1 cellular context compared by ENCODE assay signal in genomic region chr2:9167718-9168657, GRCh38.
TF ChIP-seq lines count a peak whose summit lies in the region.

No MANE protein-coding gene starts in this region.

TF ChIP-seq in HepG2, 621 proteins besides CTCF, POLR2A, EP300 and RAD21 (continued from another document and continues in another):
- TF ChIP-seq, protein P1, sequence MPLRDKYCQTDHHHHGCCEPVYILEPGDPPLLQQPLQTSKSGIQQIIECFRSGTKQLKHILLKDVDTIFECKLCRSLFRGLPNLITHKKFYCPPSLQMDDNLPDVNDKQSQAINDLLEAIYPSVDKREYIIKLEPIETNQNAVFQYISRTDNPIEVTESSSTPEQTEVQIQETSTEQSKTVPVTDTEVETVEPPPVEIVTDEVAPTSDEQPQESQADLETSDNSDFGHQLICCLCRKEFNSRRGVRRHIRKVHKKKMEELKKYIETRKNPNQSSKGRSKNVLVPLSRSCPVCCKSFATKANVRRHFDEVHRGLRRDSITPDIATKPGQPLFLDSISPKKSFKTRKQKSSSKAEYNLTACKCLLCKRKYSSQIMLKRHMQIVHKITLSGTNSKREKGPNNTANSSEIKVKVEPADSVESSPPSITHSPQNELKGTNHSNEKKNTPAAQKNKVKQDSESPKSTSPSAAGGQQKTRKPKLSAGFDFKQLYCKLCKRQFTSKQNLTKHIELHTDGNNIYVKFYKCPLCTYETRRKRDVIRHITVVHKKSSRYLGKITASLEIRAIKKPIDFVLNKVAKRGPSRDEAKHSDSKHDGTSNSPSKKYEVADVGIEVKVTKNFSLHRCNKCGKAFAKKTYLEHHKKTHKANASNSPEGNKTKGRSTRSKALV (CRISPR knock-in tag; IDR thresholded peaks at IDR 0.05): peak; percentile 84; the same call in 1 of the 2 replicates
- TF ChIP-seq ZNF556 (CRISPR knock-in tag; IDR thresholded peaks at IDR 0.05; ENCODE audit: borderline replicate concordance) (no peak), NFYB (CRISPR knock-in tag; IDR thresholded peaks at IDR 0.05) (no peak), CHCHD3 (CRISPR knock-in tag; IDR thresholded peaks at IDR 0.05) (no peak), ZNF775 (CRISPR knock-in tag; IDR thresholded peaks at IDR 0.05; ENCODE audit: borderline replicate concordance) (no peak), ZNF205 (CRISPR knock-in tag; IDR thresholded peaks at IDR 0.05) (peak; percentile 99), ZNF263 (CRISPR knock-in tag; IDR thresholded peaks at IDR 0.05) (peak; percentile 93), ELK4 (CRISPR knock-in tag; IDR thresholded peaks at IDR 0.05; ENCODE audit: borderline replicate concordance) (no peak), ZNF12 (CRISPR knock-in tag; IDR thresholded peaks at IDR 0.05) (peak; percentile 82), ZNF33B (CRISPR knock-in tag; IDR thresholded peaks at IDR 0.05) (no peak; the same call in 1 of the 2 replicates), ATF1 (CRISPR knock-in tag; IDR thresholded peaks at IDR 0.05) (no peak), ZNF678 (CRISPR knock-in tag; IDR thresholded peaks at IDR 0.05) (no peak), TERF1 (CRISPR knock-in tag; IDR thresholded peaks at IDR 0.05) (no peak), E2F1 (CRISPR knock-in tag; IDR thresholded peaks at IDR 0.05) (no peak), ZNF616 (CRISPR knock-in tag; IDR thresholded peaks at IDR 0.05; ENCODE audit: low read depth) (0 out of 2 replicates have a peak, but pooled peaks have one; percentile 37), MED1 (CRISPR knock-in tag; IDR thresholded peaks at IDR 0.05) (peak; percentile 80), KMT2A (CRISPR knock-in tag; IDR thresholded peaks at IDR 0.05) (peak; percentile 72; the same call in 1 of the 2 replicates), HES4 (CRISPR knock-in tag; IDR thresholded peaks at IDR 0.05; ENCODE audit: borderline replicate concordance) (no peak), SALL1 (CRISPR knock-in tag; IDR thresholded peaks at IDR 0.05) (peak; percentile 95), SOX5 (CRISPR knock-in tag; IDR thresholded peaks at IDR 0.05; ENCODE audit: borderline replicate concordance) (peak; percentile 86), ZNF160 (CRISPR knock-in tag; IDR thresholded peaks at IDR 0.05) (peak; percentile 66; the same call in 1 of the 2 replicates), PITX1 (CRISPR knock-in tag; IDR thresholded peaks at IDR 0.05) (peak; percentile 91), ZNF710 (CRISPR knock-in tag; IDR thresholded peaks at IDR 0.05; ENCODE audit: borderline replicate concordance) (peak; percentile 94), ELF3 (CRISPR knock-in tag; IDR thresholded peaks at IDR 0.05) (peak; percentile 76), ZNF761 (CRISPR knock-in tag; conservative IDR thresholded peaks at IDR 0.05) (no peak), ZNF619 (CRISPR knock-in tag; IDR thresholded peaks at IDR 0.05) (peak; percentile 92), ZNF512 (CRISPR knock-in tag; IDR thresholded peaks at IDR 0.05) (peak; percentile 80), ZBTB3 (CRISPR knock-in tag; IDR thresholded peaks at IDR 0.05; ENCODE audit: borderline replicate concordance, low read depth) (no peak), ZSCAN29 (CRISPR knock-in tag; conservative IDR thresholded peaks at IDR 0.05) (peak; percentile 7; the same call in 1 of the 2 replicates), ZEB1 (IDR thresholded peaks at IDR 0.05; ENCODE audit: insufficient replicate concordance, low read depth) (peak; percentile 79), TRAFD1 (CRISPR knock-in tag; IDR thresholded peaks at IDR 0.05; ENCODE audit: borderline replicate concordance) (no peak), MEIS1 (CRISPR knock-in tag; IDR thresholded peaks at IDR 0.05; ENCODE audit: borderline replicate concordance) (peak; percentile 86; the same call in 1 of the 2 replicates), ZNF724P (CRISPR knock-in tag; IDR thresholded peaks at IDR 0.05; ENCODE audit: borderline replicate concordance) (no peak), ZKSCAN8 (CRISPR knock-in tag; IDR thresholded peaks at IDR 0.05; ENCODE audit: borderline replicate concordance) (peak; percentile 93), MIXL1 (CRISPR knock-in tag; IDR thresholded peaks at IDR 0.05) (peak; percentile 83; the same call in 1 of the 2 replicates), MTA3 (CRISPR knock-in tag; IDR thresholded peaks at IDR 0.05) (no peak), ZNF788 (CRISPR knock-in tag; IDR thresholded peaks at IDR 0.05; ENCODE audit: borderline replicate concordance) (peak; percentile 28; the same call in 1 of the 2 replicates), SOX6 (IDR thresholded peaks at IDR 0.05) (no peak), SOX6 (CRISPR knock-in tag; IDR thresholded peaks at IDR 0.05) (peak; percentile 85), GTF2F1 (IDR thresholded peaks at IDR 0.05; ENCODE audit: low read length) (no peak), ZFP36L1 (CRISPR knock-in tag; IDR thresholded peaks at IDR 0.05) (peak; percentile 49; the same call in 1 of the 2 replicates), MXI1 (IDR thresholded peaks at IDR 0.05; ENCODE audit: borderline replicate concordance, low read depth, low read length) (peak; percentile 28; the same call in 1 of the 3 replicates), ZNF496 (CRISPR knock-in tag; IDR thresholded peaks at IDR 0.05; ENCODE audit: insufficient replicate concordance) (no peak), AHR (CRISPR knock-in tag; IDR thresholded peaks at IDR 0.05) (no peak)
- TF ChIP-seq, protein P2, sequence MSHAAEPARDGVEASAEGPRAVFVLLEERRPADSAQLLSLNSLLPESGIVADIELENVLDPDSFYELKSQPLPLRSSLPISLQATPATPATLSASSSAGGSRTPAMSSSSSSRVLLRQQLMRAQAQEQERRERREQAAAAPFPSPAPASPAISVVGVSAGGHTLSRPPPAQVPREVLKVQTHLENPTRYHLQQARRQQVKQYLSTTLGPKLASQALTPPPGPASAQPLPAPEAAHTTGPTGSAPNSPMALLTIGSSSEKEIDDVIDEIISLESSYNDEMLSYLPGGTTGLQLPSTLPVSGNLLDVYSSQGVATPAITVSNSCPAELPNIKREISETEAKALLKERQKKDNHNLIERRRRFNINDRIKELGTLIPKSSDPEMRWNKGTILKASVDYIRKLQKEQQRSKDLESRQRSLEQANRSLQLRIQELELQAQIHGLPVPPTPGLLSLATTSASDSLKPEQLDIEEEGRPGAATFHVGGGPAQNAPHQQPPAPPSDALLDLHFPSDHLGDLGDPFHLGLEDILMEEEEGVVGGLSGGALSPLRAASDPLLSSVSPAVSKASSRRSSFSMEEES (CRISPR knock-in tag; IDR thresholded peaks at IDR 0.05): peak; percentile 71; the same call in 1 of the 2 replicates
- TF ChIP-seq, protein P3, sequence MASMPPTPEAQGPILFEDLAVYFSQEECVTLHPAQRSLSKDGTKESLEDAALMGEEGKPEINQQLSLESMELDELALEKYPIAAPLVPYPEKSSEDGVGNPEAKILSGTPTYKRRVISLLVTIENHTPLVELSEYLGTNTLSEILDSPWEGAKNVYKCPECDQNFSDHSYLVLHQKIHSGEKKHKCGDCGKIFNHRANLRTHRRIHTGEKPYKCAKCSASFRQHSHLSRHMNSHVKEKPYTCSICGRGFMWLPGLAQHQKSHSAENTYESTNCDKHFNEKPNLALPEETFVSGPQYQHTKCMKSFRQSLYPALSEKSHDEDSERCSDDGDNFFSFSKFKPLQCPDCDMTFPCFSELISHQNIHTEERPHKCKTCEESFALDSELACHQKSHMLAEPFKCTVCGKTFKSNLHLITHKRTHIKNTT (CRISPR knock-in tag; IDR thresholded peaks at IDR 0.05): no peak
- TF ChIP-seq, protein P4, sequence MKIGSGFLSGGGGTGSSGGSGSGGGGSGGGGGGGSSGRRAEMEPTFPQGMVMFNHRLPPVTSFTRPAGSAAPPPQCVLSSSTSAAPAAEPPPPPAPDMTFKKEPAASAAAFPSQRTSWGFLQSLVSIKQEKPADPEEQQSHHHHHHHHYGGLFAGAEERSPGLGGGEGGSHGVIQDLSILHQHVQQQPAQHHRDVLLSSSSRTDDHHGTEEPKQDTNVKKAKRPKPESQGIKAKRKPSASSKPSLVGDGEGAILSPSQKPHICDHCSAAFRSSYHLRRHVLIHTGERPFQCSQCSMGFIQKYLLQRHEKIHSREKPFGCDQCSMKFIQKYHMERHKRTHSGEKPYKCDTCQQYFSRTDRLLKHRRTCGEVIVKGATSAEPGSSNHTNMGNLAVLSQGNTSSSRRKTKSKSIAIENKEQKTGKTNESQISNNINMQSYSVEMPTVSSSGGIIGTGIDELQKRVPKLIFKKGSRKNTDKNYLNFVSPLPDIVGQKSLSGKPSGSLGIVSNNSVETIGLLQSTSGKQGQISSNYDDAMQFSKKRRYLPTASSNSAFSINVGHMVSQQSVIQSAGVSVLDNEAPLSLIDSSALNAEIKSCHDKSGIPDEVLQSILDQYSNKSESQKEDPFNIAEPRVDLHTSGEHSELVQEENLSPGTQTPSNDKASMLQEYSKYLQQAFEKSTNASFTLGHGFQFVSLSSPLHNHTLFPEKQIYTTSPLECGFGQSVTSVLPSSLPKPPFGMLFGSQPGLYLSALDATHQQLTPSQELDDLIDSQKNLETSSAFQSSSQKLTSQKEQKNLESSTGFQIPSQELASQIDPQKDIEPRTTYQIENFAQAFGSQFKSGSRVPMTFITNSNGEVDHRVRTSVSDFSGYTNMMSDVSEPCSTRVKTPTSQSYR (CRISPR knock-in tag; IDR thresholded peaks at IDR 0.05; ENCODE audit: borderline replicate concordance): peak; percentile 53; the same call in 1 of the 2 replicates
- TF ChIP-seq, protein P5, sequence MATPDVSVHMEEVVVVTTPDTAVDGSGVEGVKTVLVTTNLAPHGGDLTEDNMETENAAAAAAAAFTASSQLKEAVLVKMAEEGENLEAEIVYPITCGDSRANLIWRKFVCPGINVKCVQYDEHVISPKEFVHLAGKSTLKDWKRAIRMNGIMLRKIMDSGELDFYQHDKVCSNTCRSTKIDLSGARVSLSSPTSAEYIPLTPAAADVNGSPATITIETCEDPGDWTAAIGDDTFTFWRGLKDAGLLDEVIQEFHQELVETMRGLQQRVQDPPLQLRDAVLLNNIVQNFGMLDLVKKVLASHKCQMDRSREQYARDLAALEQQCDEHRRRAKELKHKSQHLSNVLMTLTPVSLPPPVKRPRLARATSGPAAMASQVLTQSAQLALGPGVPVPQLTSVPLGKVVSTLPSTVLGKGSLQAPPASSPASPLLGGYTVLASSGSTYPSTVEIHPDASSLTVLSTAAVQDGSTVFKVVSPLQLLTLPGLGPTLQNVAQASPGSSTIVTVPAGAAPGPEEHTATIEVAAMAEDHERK (CRISPR knock-in tag; IDR thresholded peaks at IDR 0.05; ENCODE audit: low read depth): no peak
